In the genomic region with DNA sequence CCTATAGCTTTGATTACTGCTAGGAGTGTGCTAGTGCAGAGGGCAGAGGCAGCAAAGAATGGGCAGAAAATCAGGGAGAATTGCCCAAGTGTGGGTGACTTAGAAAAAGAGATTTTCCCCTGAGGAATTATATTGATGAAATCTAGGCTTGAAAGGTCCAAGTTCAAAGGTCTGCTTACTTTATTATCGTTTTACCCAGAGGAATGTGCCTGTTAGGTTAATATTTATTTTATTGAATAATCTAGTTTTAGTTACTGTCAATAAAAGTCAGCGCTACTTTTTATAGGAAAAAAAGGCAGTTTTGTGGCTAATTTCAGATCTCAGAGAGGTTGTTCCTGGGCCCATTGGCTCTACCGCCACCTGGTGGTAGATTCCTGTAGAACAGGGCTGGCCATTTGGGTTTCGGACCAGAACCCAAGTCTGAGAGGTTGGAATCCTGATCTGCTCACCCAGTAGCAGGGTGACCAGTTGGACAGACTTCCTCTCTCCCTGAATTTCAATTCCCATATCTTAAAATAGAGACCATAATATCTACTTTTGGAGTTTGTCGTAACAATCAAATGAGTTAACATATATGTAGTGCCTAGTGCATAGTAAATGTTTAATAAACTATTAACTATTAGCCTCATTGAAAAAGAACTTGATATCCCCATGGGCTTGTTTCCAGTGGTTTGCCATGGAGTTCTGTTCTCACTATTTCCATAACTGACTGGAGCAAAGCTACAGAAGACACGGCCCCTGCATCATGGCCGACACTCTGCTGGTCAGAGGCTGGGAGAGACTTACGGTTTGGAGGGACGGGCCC, we compare ENCODE assay signal across 1 cellular context.
TF ChIP-seq lines count a peak whose summit lies in the region.

No MANE protein-coding gene starts in this region.

TF ChIP-seq in WTC11, 78 proteins besides CTCF, POLR2A, EP300 and RAD21 (continued from another document):
- TF ChIP-seq, protein P1, sequence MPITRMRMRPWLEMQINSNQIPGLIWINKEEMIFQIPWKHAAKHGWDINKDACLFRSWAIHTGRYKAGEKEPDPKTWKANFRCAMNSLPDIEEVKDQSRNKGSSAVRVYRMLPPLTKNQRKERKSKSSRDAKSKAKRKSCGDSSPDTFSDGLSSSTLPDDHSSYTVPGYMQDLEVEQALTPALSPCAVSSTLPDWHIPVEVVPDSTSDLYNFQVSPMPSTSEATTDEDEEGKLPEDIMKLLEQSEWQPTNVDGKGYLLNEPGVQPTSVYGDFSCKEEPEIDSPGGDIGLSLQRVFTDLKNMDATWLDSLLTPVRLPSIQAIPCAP (CRISPR knock-in tag; IDR thresholded peaks at IDR 0.05), result no peak
- TF ChIP-seq, protein P2, sequence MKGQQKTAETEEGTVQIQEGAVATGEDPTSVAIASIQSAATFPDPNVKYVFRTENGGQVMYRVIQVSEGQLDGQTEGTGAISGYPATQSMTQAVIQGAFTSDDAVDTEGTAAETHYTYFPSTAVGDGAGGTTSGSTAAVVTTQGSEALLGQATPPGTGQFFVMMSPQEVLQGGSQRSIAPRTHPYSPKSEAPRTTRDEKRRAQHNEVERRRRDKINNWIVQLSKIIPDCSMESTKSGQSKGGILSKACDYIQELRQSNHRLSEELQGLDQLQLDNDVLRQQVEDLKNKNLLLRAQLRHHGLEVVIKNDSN (CRISPR knock-in tag; IDR thresholded peaks at IDR 0.05), result no peak
- TF ChIP-seq, protein P3, sequence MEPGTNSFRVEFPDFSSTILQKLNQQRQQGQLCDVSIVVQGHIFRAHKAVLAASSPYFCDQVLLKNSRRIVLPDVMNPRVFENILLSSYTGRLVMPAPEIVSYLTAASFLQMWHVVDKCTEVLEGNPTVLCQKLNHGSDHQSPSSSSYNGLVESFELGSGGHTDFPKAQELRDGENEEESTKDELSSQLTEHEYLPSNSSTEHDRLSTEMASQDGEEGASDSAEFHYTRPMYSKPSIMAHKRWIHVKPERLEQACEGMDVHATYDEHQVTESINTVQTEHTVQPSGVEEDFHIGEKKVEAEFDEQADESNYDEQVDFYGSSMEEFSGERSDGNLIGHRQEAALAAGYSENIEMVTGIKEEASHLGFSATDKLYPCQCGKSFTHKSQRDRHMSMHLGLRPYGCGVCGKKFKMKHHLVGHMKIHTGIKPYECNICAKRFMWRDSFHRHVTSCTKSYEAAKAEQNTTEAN (CRISPR knock-in tag; IDR thresholded peaks at IDR 0.05), result no peak
- TF ChIP-seq NFE2L1 (CRISPR knock-in tag; IDR thresholded peaks at IDR 0.05), result no peak
